Comparison of ENCODE assay signal across 8 cellular contexts in the genomic region with DNA sequence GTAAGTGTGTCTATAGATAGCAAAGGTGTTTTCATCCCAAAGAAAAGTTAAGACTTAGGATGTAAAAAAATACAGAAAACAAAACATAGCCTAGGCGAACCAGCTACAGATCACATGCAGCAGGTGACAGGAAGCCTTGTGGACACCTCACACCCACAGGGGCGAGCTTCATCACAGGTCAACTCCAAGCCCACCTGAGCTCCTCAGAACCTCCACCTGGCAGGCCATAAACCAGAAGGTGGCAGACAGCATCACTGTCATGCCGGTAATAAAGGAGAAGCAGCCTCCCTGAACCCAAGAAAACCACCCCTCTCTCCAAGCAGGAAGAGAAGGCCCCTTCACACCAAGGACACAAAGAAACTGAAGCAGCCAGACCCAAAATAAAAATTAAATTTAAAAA. TPM values are rescaled to one million over a fixed set of nuclear protein-coding genes. Genes with fewer than 3 reads are reported as not detected.
DNase-seq lines count a peak whose midpoint lies in the region; ATAC-seq, FAIRE-seq and TF ChIP-seq lines count a peak whose summit lies in the region.

No MANE protein-coding gene starts in this region.

- ATAC-seq in HG03460 (IDR thresholded peaks at IDR 0.05; ENCODE audit: unreplicated experiment): no peak

- H3K9ac ChIP-seq in mammary epithelial cell (ENCODE audit: insufficient read depth, low read length): no peak overlapping the region
- peak overlapping the region; percentile 83 to 85 for H3K9ac ChIP-seq in mucosa of rectum (ENCODE audit: low read depth in 1 of 2, low read length in 2 of 2)

- FAIRE-seq in D721Med (lab: Jason Lieb, UNC): no peak

- peak overlapping the region; percentile 85 for H3K4me2 ChIP-seq in mammary epithelial cell (ENCODE audit: insufficient read depth, low read depth, low read length)

- H3K4me1 ChIP-seq in mammary epithelial cell (ENCODE audit: insufficient read depth, low read length) (peaks cover 16% of the 10 kb centered on the region), mucosa of rectum (ENCODE audit: control insufficient read depth in 2 of 2, insufficient read depth in 2 of 2, low read length in 2 of 2) (peaks cover 9 to 18% of the 10 kb centered on the region in 2 donors)

- H4K20me1 ChIP-seq in mammary epithelial cell (ENCODE audit: insufficient read depth, low read length): no peaks in the 10 kb centered on the region

- no peaks in the 10 kb centered on the region for H3K36me3 ChIP-seq in mammary epithelial cell (ENCODE audit: insufficient read depth, low read length)
- no peaks in the 10 kb centered on the region for H3K36me3 ChIP-seq in mucosa of rectum (ENCODE audit: control insufficient read depth in 2 of 2, insufficient read depth in 2 of 2, low read length in 2 of 2)

- peaks cover 36% of the 10 kb centered on the region for H3K79me2 ChIP-seq in mammary epithelial cell (ENCODE audit: insufficient read depth, low read length)

- dilution Hi-C loops in mammary epithelial cell (cut with HindIII; ENCODE audit: low sequenced_read_pairs): no loop called here

- H3K27me3 ChIP-seq in mammary epithelial cell (ENCODE audit: insufficient read depth, low read length) (no peaks in the 10 kb centered on the region), mucosa of rectum (ENCODE audit: control insufficient read depth in 2 of 2, insufficient read depth in 2 of 2, low read length in 2 of 2) (no peaks in the 10 kb centered on the region)

- CTCF ChIA-PET in mammary epithelial cell (lab: Charles Lee; ENCODE audit: low non-redundant PET): no interaction called here

- H3K4me3 ChIP-seq in mammary epithelial cell (replicated peaks in 1 of 3; ENCODE audit: insufficient read depth in 1 of 3, low read depth in 2 of 3, low read length in 3 of 3): peak overlapping the region; percentile 68 to 89 (median 76)
- peak overlapping the region; percentile 86 to 87 for H3K4me3 ChIP-seq in mucosa of rectum (ENCODE audit: low read length in 2 of 2)

- H2AFZ ChIP-seq in mammary epithelial cell (ENCODE audit: low read depth, low read length): peak overlapping the region; percentile 25

- no TSS peak for BruUV-seq in mammary epithelial cell (replicated peaks; lab: Mats Ljungman, UMichigan)

- in situ Hi-C loops in mammary epithelial cell (cut with MboI; ENCODE audit: low sequenced_read_pairs in 2 of 2): no loop called here

- H3K27ac ChIP-seq in mammary epithelial cell (ENCODE audit: insufficient read depth, low read depth, low read length): no peak overlapping the region
- H3K27ac ChIP-seq in mucosa of rectum (ENCODE audit: low read depth in 2 of 2, low read length in 2 of 2): peak overlapping the region; percentile 94 to 98

- intact Hi-C loops in mammary epithelial cell (cut with micrococcal nuclease): no loop called here

- 67% methylated on average over 3 of the region's 3 CpGs for WGBS in mammary epithelial cell (ENCODE audit: low coverage, missing lambda C conversion rate)

- peak; percentile 46 for DNase-seq in NCI-H1105 treated with DMSO at 0.1 percent for 48 hours (lab: John Stamatoyannopoulos, UW)
- DNase-seq in NCI-H1105 (lab: John Stamatoyannopoulos, UW): no peak
- DNase-seq in NCI-H748 treated with DMSO at 0.1 percent for 48 hours (lab: John Stamatoyannopoulos, UW): peak; percentile 47
- peak; percentile 8 for DNase-seq in mammary epithelial cell
- DNase-seq in superior temporal gyrus (ENCODE audit: extremely low spot score): no peak
- DNase-seq in D721Med (ENCODE audit: insufficient read length, low spot score): no peak

- TF ChIP-seq CTCF in mammary epithelial cell (conservative IDR thresholded peaks at IDR 0.05 in 1 of 2, IDR thresholded peaks at IDR 0.05 in 1 of 2; ENCODE audit: extremely low read depth in 1 of 2, insufficient read depth in 1 of 2, low read depth in 1 of 2, low read length in 2 of 2): no peak
- TF ChIP-seq CTCF in D721Med (IDR thresholded peaks at IDR 0.05; ENCODE audit: insufficient read depth, missing control alignments): no peak

- H3K9me3 ChIP-seq in mammary epithelial cell (replicated peaks; ENCODE audit: insufficient read depth, low read length) (no peaks in the 10 kb centered on the region), mucosa of rectum (ENCODE audit: control insufficient read depth in 2 of 2, low read length in 2 of 2) (no peaks in the 10 kb centered on the region)

RNA-seq across cellular contexts. Expression of gene RALGAPA2, which starts 1.0 kb away (rescaled TPM):
- 10 to 100 TPM in 1 of 2 donors, 1 to 10 TPM in 1; 9.5 to 12.5 TPM for total RNA-seq in mammary epithelial cell
- polyA plus RNA-seq in mammary epithelial cell: 2.9 TPM
- polyA minus RNA-seq in mammary epithelial cell: 13.4 TPM

Comparison
In these comparisons a context has a peak if more than half of its experiments do, and no peak if none do; other contexts are left out.
1. DNase-seq: peak in NCI-H1105 treated with DMSO at 0.1 percent for 48 hours (single experiment), NCI-H748 treated with DMSO at 0.1 percent for 48 hours (single experiment) and mammary epithelial cell (single experiment); none in NCI-H1105 (single experiment), superior temporal gyrus (single experiment) and D721Med (single experiment).